ENCODE assay signal across 8 cellular contexts in genomic region chr21:33300701-33301631, GRCh38. TPM values are rescaled to one million over a fixed set of nuclear protein-coding genes. Genes with fewer than 3 reads are reported as not detected.
DNase-seq lines count a peak whose midpoint lies in the region; ATAC-seq and TF ChIP-seq lines count a peak whose summit lies in the region.

No MANE protein-coding gene starts in this region.

- TF ChIP-seq CTCF in LNCaP clone FGC (IDR thresholded peaks at IDR 0.05; ENCODE audit: control insufficient read depth, extremely low read depth, insufficient read depth), result no peak

- H3K27ac Mint-ChIP-seq in activated naive CD8-positive, alpha-beta T cell treated with anti-CD3 and anti-CD28 coated beads, Interleukin-2, amount 10 ng/mL, durations not matched to agents 7 days and 5 days, result peak overlapping the region; percentile 72
- H3K27ac Mint-ChIP-seq in memory B cell, result peak overlapping the region; percentile 74

- no peaks in the 10 kb centered on the region for H3K9me3 Mint-ChIP-seq in activated naive CD8-positive, alpha-beta T cell treated with anti-CD3 and anti-CD28 coated beads, Interleukin-2, amount 10 ng/mL, durations not matched to agents 7 days and 5 days
- no peaks in the 10 kb centered on the region for H3K9me3 Mint-ChIP-seq in memory B cell

- no peak overlapping the region for H3K4me3 ChIP-seq in LNCaP clone FGC (ENCODE audit: low read depth, low read length)

- H3K27me3 Mint-ChIP-seq in activated naive CD8-positive, alpha-beta T cell treated with anti-CD3 and anti-CD28 coated beads, Interleukin-2, amount 10 ng/mL, durations not matched to agents 7 days and 5 days, result no peaks in the 10 kb centered on the region
- H3K27me3 Mint-ChIP-seq in memory B cell, result no peaks in the 10 kb centered on the region

- POLR2A ChIA-PET in activated naive CD8-positive, alpha-beta T cell treated with anti-CD3 and anti-CD28 coated beads, Interleukin-2, amount 10 ng/mL, durations not matched to agents 7 days and 5 days (lab: Charles Lee), result interaction anchor here (0.6 to 2.1 kb wide), 3 partner anchors 18 to 39 kb away, joined by 3 to 10 read pairs (median 5); partner anchors contain the start of gene IFNAR1

- DNase-seq in Ammon's horn (ENCODE audit: low spot score) (peak; percentile 67), LNCaP clone FGC (ENCODE audit: low read depth) (peak; percentile 93), memory B cell (ENCODE audit: low spot score in 2 of 2) (no peak), AG20443 (ENCODE audit: low spot score) (no peak), iPS-NIHi11 (ENCODE audit: low spot score) (no peak), left lobe of liver (ENCODE audit: low spot score) (no peak)
- DNase-seq in activated naive CD8-positive, alpha-beta T cell treated with anti-CD3 and anti-CD28 coated beads, Interleukin-2, amount 10 ng/mL, durations not matched to agents 7 days and 5 days, result no peak

- peaks cover 19% of the 10 kb centered on the region for H3K36me3 Mint-ChIP-seq in activated naive CD8-positive, alpha-beta T cell treated with anti-CD3 and anti-CD28 coated beads, Interleukin-2, amount 10 ng/mL, durations not matched to agents 7 days and 5 days
- H3K36me3 Mint-ChIP-seq in memory B cell, result peaks cover 9% of the 10 kb centered on the region

- H3K4me3 Mint-ChIP-seq in activated naive CD8-positive, alpha-beta T cell treated with anti-CD3 and anti-CD28 coated beads, Interleukin-2, amount 10 ng/mL, durations not matched to agents 7 days and 5 days, result no peak overlapping the region
- peak overlapping the region; percentile 28 for H3K4me3 Mint-ChIP-seq in memory B cell

- ATAC-seq in activated naive CD8-positive, alpha-beta T cell treated with anti-CD3 and anti-CD28 coated beads, Interleukin-2, amount 10 ng/mL, durations not matched to agents 7 days and 5 days (ENCODE audit: low read depth), result no peak
- ATAC-seq in memory B cell (ENCODE audit: low read depth) (no peak), HG02970 (IDR thresholded peaks at IDR 0.05; ENCODE audit: low FRiP score, unreplicated experiment) (no peak), left lobe of liver (no peak)

- H3K4me1 Mint-ChIP-seq in activated naive CD8-positive, alpha-beta T cell treated with anti-CD3 and anti-CD28 coated beads, Interleukin-2, amount 10 ng/mL, durations not matched to agents 7 days and 5 days, result peaks cover 28% of the 10 kb centered on the region
- peaks cover 37% of the 10 kb centered on the region for H3K4me1 Mint-ChIP-seq in memory B cell

RNA-seq across cellular contexts. Expression of gene IFNAR1, which starts 23.8 kb away (rescaled TPM):
- total RNA-seq in activated naive CD8-positive, alpha-beta T cell treated with anti-CD3 and anti-CD28 coated beads, Interleukin-2, amount 10 ng/mL, durations not matched to agents 7 days and 5 days, result 10 to 100 TPM; 35.7 to 36.3 TPM
- 47.6 TPM for total RNA-seq in left lobe of liver

RNA-seq across cellular contexts. Expression of gene IL10RB, which starts 34.8 kb away (rescaled TPM):
- 10 to 100 TPM; 40.6 to 44.1 TPM for total RNA-seq in activated naive CD8-positive, alpha-beta T cell treated with anti-CD3 and anti-CD28 coated beads, Interleukin-2, amount 10 ng/mL, durations not matched to agents 7 days and 5 days
- 12.3 TPM for total RNA-seq in left lobe of liver

Comparison
In these comparisons a context has a peak if more than half of its experiments do, and no peak if none do; other contexts are left out.
1. DNase-seq: peak in Ammon's horn (single experiment) and LNCaP clone FGC (single experiment); none in activated naive CD8-positive, alpha-beta T cell treated with anti-CD3 and anti-CD28 coated beads, Interleukin-2, amount 10 ng/mL, durations not matched to agents 7 days and 5 days (single experiment), memory B cell (0 of 2), AG20443 (single experiment), iPS-NIHi11 (single experiment) and left lobe of liver (single experiment).